In the genomic region with DNA sequence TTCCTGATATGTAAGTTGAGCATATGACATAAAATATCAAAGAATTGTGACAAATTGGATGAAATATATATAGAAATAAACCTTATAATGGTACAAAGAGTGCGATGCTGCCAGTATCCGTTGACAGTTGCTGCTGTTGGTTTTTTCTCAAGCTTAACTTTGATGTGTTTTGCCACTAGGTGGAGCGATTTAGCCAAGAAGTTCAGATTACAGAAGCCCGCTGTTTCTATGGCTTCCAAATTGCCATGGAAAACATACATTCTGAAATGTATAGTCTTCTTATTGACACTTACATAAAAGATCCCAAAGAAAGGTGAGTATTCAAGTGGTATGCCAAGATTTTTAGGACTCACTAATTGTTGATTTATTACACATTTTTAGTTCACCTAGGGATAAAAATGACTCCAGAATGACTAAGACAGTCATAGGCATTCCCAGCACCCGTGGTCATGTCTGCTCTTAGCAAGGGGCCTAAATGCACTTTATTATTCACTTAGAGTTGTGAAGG, we compare ENCODE assay signal across 8 cellular contexts. TPM values are rescaled to one million over a fixed set of nuclear protein-coding genes. Genes with fewer than 3 reads are reported as not detected.
DNase-seq lines count a peak whose midpoint lies in the region; ATAC-seq and TF ChIP-seq lines count a peak whose summit lies in the region.

No MANE protein-coding gene starts in this region.

- H3K4me1 ChIP-seq in Panc1 (ENCODE audit: control insufficient read depth, insufficient read depth, low read length) (peaks cover 23% of the 10 kb centered on the region), tibial nerve (peaks cover 4 to 44% (median 22%) of the 10 kb centered on the region in 4 donors)

- H3K27ac ChIP-seq in Panc1 (ENCODE audit: low read length) (peak overlapping the region; percentile 88), tibial nerve (no peak overlapping the region)

- CTCF ChIA-PET in Panc1 (lab: Charles Lee): interaction anchor here (0.5 to 1.4 kb wide), 4 partner anchors 17 to 310 kb away, joined by 4 to 14 read pairs (median 8); no protein-coding TSS in a partner anchor

- no peak for TF ChIP-seq POLR2A in tibial nerve (IDR thresholded peaks at IDR 0.05)

- H3K36me3 ChIP-seq in Panc1 (ENCODE audit: control insufficient read depth, insufficient read depth, low read length) (peaks cover 31% of the 10 kb centered on the region), tibial nerve (no peaks in the 10 kb centered on the region)

- BruUV-seq in Panc1 (replicated peaks; lab: Mats Ljungman, UMichigan): TSS peak; percentile 65

- TF ChIP-seq EP300 in tibial nerve (IDR thresholded peaks at IDR 0.05): no peak

- H3K4me3 ChIP-seq in LNCaP clone FGC (ENCODE audit: low read depth, low read length) (peak overlapping the region; percentile 68), Panc1 (ENCODE audit: low read depth in 2 of 2, low read length in 2 of 2) (peak overlapping the region; percentile 54 to 72), tibial nerve (no peak overlapping the region)

- H3K27me3 ChIP-seq in Panc1 (ENCODE audit: control insufficient read depth, insufficient read depth, low read length): no peaks in the 10 kb centered on the region
- peaks cover 0 to 18% of the 10 kb centered on the region in 2 donors for H3K27me3 ChIP-seq in tibial nerve

- TF ChIP-seq CTCF in LNCaP clone FGC (IDR thresholded peaks at IDR 0.05; ENCODE audit: control insufficient read depth, extremely low read depth, insufficient read depth) (peak; percentile 51), Panc1 (IDR thresholded peaks at IDR 0.05) (peak; percentile 75), tibial nerve (IDR thresholded peaks at IDR 0.05) (peak; percentile 49 to 76 (median 64))

- in situ Hi-C loops in Panc1 (cut with HindIII; ENCODE audit: low pct_unique_long_range_greater_than_20kb, low sequenced_read_pairs): loop anchor here (25.0 kb wide), 1 partner anchor 313 kb away; a partner anchor contains a TSS

- ATAC-seq in Panc1: no peak

- intact Hi-C loops in Panc1 (cut with micrococcal nuclease; ENCODE audit: unreplicated experiment): loop anchor here (2.0 to 10.0 kb wide), 2 partner anchors 50 to 310 kb away; no protein-coding TSS in a partner anchor

- H3K9me3 ChIP-seq in Panc1 (ENCODE audit: control insufficient read depth, insufficient read depth, low read depth, low read length): no peaks in the 10 kb centered on the region
- no peaks in the 10 kb centered on the region for H3K9me3 ChIP-seq in tibial nerve

- WGBS in tibial nerve, 2 donors: 15 to 16% methylated on average over 5 of the region's 5 CpGs

- peak; percentile 39 to 62 for DNase-seq in activated CD4-positive, alpha-beta T cell treated with anti-CD3 and anti-CD28 coated beads for 4 hours
- DNase-seq in activated CD4-positive, alpha-beta T cell treated with anti-CD3 and anti-CD28 coated beads for 48 hours: no peak
- DNase-seq in LNCaP clone FGC (ENCODE audit: low read depth) (peak; percentile 28), Panc1 (ENCODE audit: low read depth, low spot score) (no peak), astrocyte of the hippocampus (ENCODE audit: low read depth, low spot score) (peak; percentile 80), left kidney (ENCODE audit: low read depth, low spot score) (peak; percentile 90), tibial nerve (ENCODE audit: low spot score in 2 of 2) (peak in 1 of 2 donors; percentile 78), GM19240 (ENCODE audit: insufficient read length, low spot score) (no peak)

- POLR2A ChIA-PET in Panc1 (lab: Charles Lee): no interaction called here

RNA-seq across cellular contexts. Expression of a gene that starts 2.1 kb away (rescaled TPM):
- total RNA-seq in Panc1 (2021; ENCODE audit: unreplicated experiment) (294 TPM), tibial nerve (under 1 TPM in 2 of 4 donors, not detected in 2; 0.59 to 0.60 TPM)
- 119 TPM for polyA plus RNA-seq in Panc1 (2012; ENCODE audit: insufficient read length)

RNA-seq across cellular contexts. Expression of a gene that starts 44.4 kb away (rescaled TPM):
- total RNA-seq in Panc1 (2021; ENCODE audit: unreplicated experiment) (20.4 TPM), tibial nerve (10 to 100 TPM in 3 of 4 donors, 1 to 10 TPM in 1; 2.7 to 17.5 (median 10.9) TPM)
- 28.5 TPM for polyA plus RNA-seq in Panc1 (2012; ENCODE audit: insufficient read length)

Comparison
In these comparisons a context has a peak if more than half of its experiments do, and no peak if none do; other contexts are left out.
1. DNase-seq: peak in activated CD4-positive, alpha-beta T cell treated with anti-CD3 and anti-CD28 coated beads for 4 hours (2 of 2), LNCaP clone FGC (single experiment), astrocyte of the hippocampus (single experiment) and left kidney (single experiment); none in activated CD4-positive, alpha-beta T cell treated with anti-CD3 and anti-CD28 coated beads for 48 hours (single experiment), Panc1 (single experiment) and GM19240 (single experiment).
2. H3K4me3 ChIP-seq: peak in LNCaP clone FGC (single experiment) and Panc1 (2 of 2); none in tibial nerve (0 of 4).
3. RNA of a gene that starts 2.1 kb away (total RNA-seq): 294 TPM in Panc1 (single experiment); 0.59 to 0.60 TPM in tibial nerve; every median in the first group is over 100 times any median in the second.
4. Peak in every context shown above with its lines, with median percentiles within 50 percentile points of each other: CTCF ChIP-seq.